In genomic region chrX:68146054-68146453, GRCh38 we compare ENCODE assay signal across 8 cellular contexts.
DNase-seq lines count a peak whose midpoint lies in the region; TF ChIP-seq lines count a peak whose summit lies in the region.

No MANE protein-coding gene starts in this region.

- TF ChIP-seq EP300 in Ishikawa (IDR thresholded peaks at IDR 0.05; ENCODE audit: borderline replicate concordance): no peak

- H3K27ac Mint-ChIP-seq in Calu3 (ENCODE audit: unreplicated experiment) (no peak overlapping the region), nephron progenitor cell (no peak overlapping the region)

- H3K27ac ChIP-seq in adrenal gland: no peak overlapping the region

- CTCF ChIA-PET in Calu3 (lab: Charles Lee): interaction anchor here (1.1 kb wide), 1 partner anchor 31 kb away, joined by 3 read pairs; no protein-coding TSS in a partner anchor

- TF ChIP-seq POLR2A in adrenal gland (IDR thresholded peaks at IDR 0.05): no peak

- no peak overlapping the region for H3K4me3 Mint-ChIP-seq in Calu3 (ENCODE audit: low read depth, unreplicated experiment)
- no peak overlapping the region for H3K4me3 Mint-ChIP-seq in nephron progenitor cell

- H3K4me1 Mint-ChIP-seq in Calu3 (ENCODE audit: low read depth, unreplicated experiment): peaks cover 7% of the 10 kb centered on the region
- H3K4me1 Mint-ChIP-seq in nephron progenitor cell: no peaks in the 10 kb centered on the region

- H3K27me3 ChIP-seq in adrenal gland: no peaks in the 10 kb centered on the region

- no TSS peak for BruUV-seq in Calu3 (replicated peaks; lab: Mats Ljungman, UMichigan)

- TF ChIP-seq RAD21 in Ishikawa (IDR thresholded peaks at IDR 0.05; ENCODE audit: low read depth): peak; percentile 28; the same call in 1 of the 2 replicates

- H3K36me3 Mint-ChIP-seq in Calu3 (ENCODE audit: insufficient read depth, unreplicated experiment) (no peaks in the 10 kb centered on the region), nephron progenitor cell (ENCODE audit: low read depth) (no peaks in the 10 kb centered on the region)

- peaks cover 0 to 3% (median 0%) of the 10 kb centered on the region in 3 donors for H3K9me3 ChIP-seq in adrenal gland (replicated peaks in 1 of 3)

- DNase-seq in Calu3 (peak; percentile 17), adrenal gland (peak in 1 of 7 donors; percentile 1), left kidney (ENCODE audit: low read depth, low spot score) (peak; percentile 27), NCI-H146 (lab: John Stamatoyannopoulos, UW) (no peak), nephron progenitor cell (no peak), NCI-H146 treated with DMSO at 0.1 percent for 48 hours (lab: John Stamatoyannopoulos, UW; ENCODE audit: unreplicated experiment) (no peak), mucosa of gallbladder (ENCODE audit: low spot score) (no peak)

- H3K4me1 ChIP-seq in adrenal gland (replicated peaks in 1 of 2): no peaks in the 10 kb centered on the region

- H3K27me3 Mint-ChIP-seq in Calu3 (ENCODE audit: unreplicated experiment) (no peaks in the 10 kb centered on the region), nephron progenitor cell (ENCODE audit: low read depth, poor library complexity) (no peaks in the 10 kb centered on the region)

- H3K36me3 ChIP-seq in adrenal gland (replicated peaks in 1 of 2): no peaks in the 10 kb centered on the region

- intact Hi-C loops in Calu3 (cut with micrococcal nuclease; ENCODE audit: unreplicated experiment) (loop anchor here (2.0 to 10.0 kb wide), 3 partner anchors 101 to 589 kb away; no protein-coding TSS in a partner anchor), adrenal gland (cut with DNase I) (no loop called here)

- 8 to 24% (median 16%) methylated on average over 2 of the region's 2 CpGs for WGBS in adrenal gland, 4 donors

- H3K9me3 Mint-ChIP-seq in Calu3 (ENCODE audit: low read depth, unreplicated experiment) (no peaks in the 10 kb centered on the region), nephron progenitor cell (peaks cover 9% of the 10 kb centered on the region)

- no peak overlapping the region for H3K4me3 ChIP-seq in adrenal gland

- TF ChIP-seq CTCF in Calu3 (IDR thresholded peaks at IDR 0.05; ENCODE audit: unreplicated experiment) (peak; percentile 18), adrenal gland (IDR thresholded peaks at IDR 0.05) (peak in 5 of 6 experiments; percentile 34 to 46 (median 36)), nephron progenitor cell (IDR thresholded peaks at IDR 0.05) (no peak)

TF ChIP-seq in Ishikawa, 13 proteins besides CTCF, POLR2A, EP300 and RAD21:
- TF ChIP-seq FOXM1 (IDR thresholded peaks at IDR 0.05; ENCODE audit: borderline replicate concordance, low read depth): no peak
- no peak for TF ChIP-seq MAX (IDR thresholded peaks at IDR 0.05)
- TF ChIP-seq NFIC (IDR thresholded peaks at IDR 0.05): no peak
- TF ChIP-seq YY1 (IDR thresholded peaks at IDR 0.05; ENCODE audit: low read depth): no peak

Comparison
In these comparisons a context has a peak if more than half of its experiments do, and no peak if none do; other contexts are left out.
1. DNase-seq: peak in Calu3 (single experiment) and left kidney (single experiment); none in NCI-H146 (single experiment), nephron progenitor cell (single experiment), NCI-H146 treated with DMSO at 0.1 percent for 48 hours (single experiment) and mucosa of gallbladder (single experiment).